Comparison of ENCODE assay signal across 8 cellular contexts in the genomic region with DNA sequence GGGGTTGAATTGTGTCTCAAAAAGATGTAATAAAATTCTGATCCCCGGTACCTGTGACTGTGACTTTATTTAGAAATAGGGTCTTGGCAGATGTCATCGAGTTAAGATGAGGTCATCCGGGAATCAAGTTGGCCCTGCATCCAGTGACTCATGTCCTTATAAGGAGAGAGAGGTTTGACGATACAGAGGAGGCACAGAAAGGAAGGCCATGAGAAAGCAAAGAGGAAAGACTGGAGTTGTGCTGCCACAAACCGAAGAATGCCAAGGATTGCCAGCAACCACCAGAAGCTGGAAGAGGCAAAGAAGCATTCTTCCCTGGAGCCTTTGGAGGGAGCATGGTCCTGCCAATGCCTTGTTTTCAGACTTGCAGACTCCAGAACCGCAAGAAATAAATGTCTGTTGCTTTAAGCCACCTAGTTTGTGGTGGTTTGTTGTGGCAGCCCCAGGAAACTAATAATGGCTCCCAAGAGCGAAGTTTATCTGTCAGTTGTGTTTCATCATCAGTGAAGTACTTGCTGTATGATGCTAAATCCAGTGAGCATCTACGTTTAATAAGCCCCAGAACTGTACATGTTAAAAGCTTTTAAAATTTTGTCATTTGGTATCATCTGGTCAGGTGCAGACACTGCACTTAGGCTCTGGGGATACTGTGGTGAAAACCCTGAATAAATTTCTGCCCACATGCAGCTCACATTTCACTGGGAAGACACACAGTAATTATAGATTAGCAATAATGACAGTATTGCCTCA.
A peak's percentile ranks its signal among the peaks of the same experiment; 100 is the strongest.
DNase-seq lines count a peak whose midpoint lies in the region; ATAC-seq and TF ChIP-seq lines count a peak whose summit lies in the region.

No MANE protein-coding gene starts in this region.

- H3K4me3 ChIP-seq in BLaER1 (0 out of 2 replicates have a peak overlapping the region, but pooled peaks have one; percentile 20), HFF-Myc (replicated peaks; ENCODE audit: low read depth, low read length) (no peak overlapping the region), astrocyte of the spinal cord (ENCODE audit: low read depth, low read length) (no peak overlapping the region), mesendoderm (ENCODE audit: low read length) (no peak overlapping the region), ovary (no peak overlapping the region), Peyer's patch (no peak overlapping the region)

- H3K79me2 ChIP-seq in mesendoderm (ENCODE audit: control insufficient read depth, insufficient read depth, low read length) = no peaks in the 10 kb centered on the region

- H2BK15ac ChIP-seq in mesendoderm (replicated peaks; ENCODE audit: low read depth) = no peak overlapping the region

- H3K27ac ChIP-seq in BLaER1 = peak overlapping the region; percentile 47; the same call in 1 of the 2 replicates
- no peak overlapping the region for H3K27ac ChIP-seq in mesendoderm (ENCODE audit: low read depth, low read length)
- H3K27ac ChIP-seq in ovary = no peak overlapping the region
- H3K27ac ChIP-seq in Peyer's patch = no peak overlapping the region

- peaks cover 4% of the 10 kb centered on the region for H3K79me1 ChIP-seq in mesendoderm (ENCODE audit: low read length)

- no peak for ATAC-seq in GM21723 (IDR thresholded peaks at IDR 0.05; ENCODE audit: unreplicated experiment)

- H3K36me3 ChIP-seq in BLaER1 = peaks cover 79% of the 10 kb centered on the region
- no peaks in the 10 kb centered on the region for H3K36me3 ChIP-seq in mesendoderm (ENCODE audit: control insufficient read depth, insufficient read depth, low read length)
- no peaks in the 10 kb centered on the region for H3K36me3 ChIP-seq in ovary
- no peaks in the 10 kb centered on the region for H3K36me3 ChIP-seq in Peyer's patch

- in situ Hi-C loops in astrocyte of the spinal cord (cut with HindIII; ENCODE audit: low sequenced_read_pairs) = no loop called here

- no peak overlapping the region for H4K5ac ChIP-seq in mesendoderm (ENCODE audit: low read length)

- no peak for TF ChIP-seq EP300 in ovary (IDR thresholded peaks at IDR 0.05)

- H2AK5ac ChIP-seq in mesendoderm (ENCODE audit: low read length) = no peak overlapping the region

- H2BK120ac ChIP-seq in mesendoderm (ENCODE audit: low read depth, low read length) = no peak overlapping the region

- TF ChIP-seq CTCF in HFF-Myc (IDR thresholded peaks at IDR 0.05; ENCODE audit: low read depth, low read length, missing control alignments) (no peak), astrocyte of the spinal cord (IDR thresholded peaks at IDR 0.05; ENCODE audit: low read depth, low read length) (peak; percentile 26), ovary (IDR thresholded peaks at IDR 0.05) (no peak), Peyer's patch (IDR thresholded peaks at IDR 0.05) (no peak)

- H3K9ac ChIP-seq in BLaER1 = no peak overlapping the region; the same call in 1 of the 2 replicates
- no peak overlapping the region for H3K9ac ChIP-seq in mesendoderm (ENCODE audit: low read length)

- DNase-seq in HFF-Myc (ENCODE audit: extremely low read depth, low read depth) = peak; percentile 67
- peak; percentile 96 for DNase-seq in astrocyte of the spinal cord (ENCODE audit: low read depth, low spot score)
- DNase-seq in mesendoderm = peak; percentile 73
- no peak for DNase-seq in OCI-M1 (lab: John Stamatoyannopoulos, UW)
- DNase-seq in ovary = no peak
- DNase-seq in Peyer's patch = no peak

- H3K4me2 ChIP-seq in BLaER1 = peak overlapping the region; percentile 72
- H3K4me2 ChIP-seq in mesendoderm (ENCODE audit: low read length) = no peak overlapping the region

- no peak overlapping the region for H4K8ac ChIP-seq in mesendoderm (ENCODE audit: low read depth, low read length)

- H3K9me3 ChIP-seq in BLaER1 (no peaks in the 10 kb centered on the region), ovary (no peaks in the 10 kb centered on the region), Peyer's patch (no peaks in the 10 kb centered on the region)

- intact Hi-C loops in ovary (cut with DNase I) = no loop called here

- no CpG with 5 or more reads among the region's 8 CpGs for WGBS in mesendoderm (ENCODE audit: extremely low coverage, insufficient coverage, low lambda C conversion rate)
- 83 to 88% (median 83%) methylated on average over 8 of the region's 8 CpGs for WGBS in ovary, 3 donors

- TF ChIP-seq POLR2A in ovary (IDR thresholded peaks at IDR 0.05) (no peak), Peyer's patch (IDR thresholded peaks at IDR 0.05) (no peak)

- H3K56ac ChIP-seq in mesendoderm (ENCODE audit: low read length) = no peak overlapping the region

- H4K20me1 ChIP-seq in BLaER1 = peaks cover 100% of the 10 kb centered on the region

- no peak overlapping the region for H3K18ac ChIP-seq in mesendoderm (ENCODE audit: low read length)

- peaks cover 95% of the 10 kb centered on the region for H3K4me1 ChIP-seq in BLaER1
- no peaks in the 10 kb centered on the region for H3K4me1 ChIP-seq in mesendoderm (ENCODE audit: control insufficient read depth, low read depth, low read length)
- peaks cover 18% of the 10 kb centered on the region for H3K4me1 ChIP-seq in ovary (ENCODE audit: insufficient read depth)
- H3K4me1 ChIP-seq in Peyer's patch = no peaks in the 10 kb centered on the region

- H3K27me3 ChIP-seq in BLaER1 (no peaks in the 10 kb centered on the region), mesendoderm (ENCODE audit: insufficient read depth, low read length, poor library complexity) (no peaks in the 10 kb centered on the region), ovary (no peaks in the 10 kb centered on the region), Peyer's patch (no peaks in the 10 kb centered on the region)

- no peak overlapping the region for H3K23ac ChIP-seq in mesendoderm (ENCODE audit: low read length)

- H3K4ac ChIP-seq in mesendoderm (ENCODE audit: low read depth, low read length) = no peak overlapping the region

- no peak overlapping the region for H2BK5ac ChIP-seq in mesendoderm (ENCODE audit: low read length)

Comparison
In these comparisons a context has a peak if more than half of its experiments do, and no peak if none do; other contexts are left out.
1. DNase-seq: peak in HFF-Myc (single experiment), astrocyte of the spinal cord (single experiment) and mesendoderm (single experiment); none in OCI-M1 (single experiment), ovary (0 of 5) and Peyer's patch (0 of 3).